In the genomic region with DNA sequence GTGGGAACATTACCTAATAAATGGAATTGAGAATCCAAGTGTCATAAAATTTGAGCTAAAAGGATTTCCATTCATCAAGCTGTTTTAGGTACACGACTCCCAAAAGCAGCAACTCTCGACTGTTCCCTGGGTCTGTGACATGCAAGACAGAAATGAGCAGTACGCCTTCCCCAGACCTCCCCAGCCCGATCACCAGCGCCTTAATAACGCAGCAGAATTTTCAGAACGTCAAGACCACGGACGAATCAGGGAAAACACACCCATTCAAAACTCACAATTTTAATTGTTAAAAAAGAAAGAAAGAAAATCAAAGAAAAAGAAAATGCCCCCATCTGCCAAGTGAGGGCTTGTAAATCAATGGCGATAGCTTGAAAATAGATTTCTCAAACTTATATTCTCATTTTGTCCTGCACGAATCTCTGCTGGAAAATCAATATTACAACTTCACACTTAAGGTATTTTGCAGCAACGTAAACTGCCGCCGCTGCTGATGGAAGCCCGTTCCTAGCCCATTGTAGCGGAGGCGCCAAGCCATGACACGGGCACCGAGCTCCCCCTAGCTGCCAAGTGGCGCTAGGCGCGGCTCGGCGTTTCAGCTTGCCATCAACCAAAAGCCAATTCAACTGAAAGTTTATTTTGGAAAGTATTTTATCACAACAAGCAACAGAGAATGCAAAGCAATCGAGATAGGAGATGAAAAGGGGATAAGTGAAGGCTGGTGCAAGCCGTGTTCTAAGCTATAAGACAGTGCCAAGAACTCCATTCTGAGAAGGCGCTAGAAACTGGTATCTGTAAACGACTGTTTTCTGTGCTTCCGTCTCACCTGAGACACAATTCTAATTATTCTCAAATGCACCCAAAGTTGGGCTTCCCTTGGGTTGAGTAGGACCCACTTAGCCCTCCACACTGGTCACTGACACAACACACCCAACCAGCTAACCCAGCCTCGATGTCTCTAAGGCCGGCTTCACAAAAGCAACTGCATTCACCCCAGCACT, we compare ENCODE assay signal across 8 cellular contexts. TPM values are rescaled to one million over a fixed set of nuclear protein-coding genes. Genes with fewer than 3 reads are reported as not detected.
A peak's percentile ranks its signal among the peaks of the same experiment; 100 is the strongest.
DNase-seq lines count a peak whose midpoint lies in the region; ATAC-seq, FAIRE-seq and TF ChIP-seq lines count a peak whose summit lies in the region.

No MANE protein-coding gene starts in this region.

- peak; percentile 55 for DNase-seq in GDM1 (lab: John Stamatoyannopoulos, UW)
- DNase-seq in HEK293T (ENCODE audit: extremely low spot score) = peak; percentile 74
- DNase-seq in NCI-H2107 (lab: John Stamatoyannopoulos, UW) = peak; percentile 90
- DNase-seq in WTC11 (ENCODE audit: low spot score) = peak; percentile 82
- peak; percentile 66 to 78 for DNase-seq in breast epithelium (ENCODE audit: low spot score in 2 of 2)
- DNase-seq in kidney = peak; percentile 92
- DNase-seq in stimulated activated CD4-positive, alpha-beta T cell treated with anti-CD3 and anti-CD28 coated beads, Interleukin-1b, Interleukin-23, amount 100 ng/mL, for 4 hours (ENCODE audit: low read depth in 2 of 2) = peak; percentile 85 to 86
- DNase-seq in foreskin melanocyte = no peak

- H3K9me3 ChIP-seq in breast epithelium (no peaks in the 10 kb centered on the region), kidney (ENCODE audit: control insufficient read depth in 1 of 2, low read length in 2 of 2) (no peaks in the 10 kb centered on the region)

- CTCF ChIA-PET in HEK293T (lab: Yijun Ruan, JAX) (interaction anchor here (0.6 to 3.3 kb wide), 10 partner anchors 9 to 316 kb away, joined by 3 to 17 read pairs (median 3); no protein-coding TSS in a partner anchor), WTC11 (lab: Charles Lee) (interaction anchor here (0.6 to 3.6 kb wide), 26 partner anchors 8 to 231 kb away, joined by 3 to 20 read pairs (median 6); no protein-coding TSS in a partner anchor)

- no peak for TF ChIP-seq POLR2A in breast epithelium (IDR thresholded peaks at IDR 0.05)

- peak overlapping the region; percentile 28; the same call in 1 of the 2 replicates for H3K27ac Mint-ChIP-seq in WTC11

- H3K4me3 ChIP-seq in breast epithelium (no peak overlapping the region), kidney (ENCODE audit: low read length in 2 of 2) (no peak overlapping the region)

- H3K27me3 ChIP-seq in breast epithelium = peaks cover 12 to 56% of the 10 kb centered on the region in 2 donors

- peak overlapping the region; percentile 57 for H3K4me3 Mint-ChIP-seq in WTC11

- no peak overlapping the region for H3K27ac ChIP-seq in breast epithelium
- H3K27ac ChIP-seq in kidney (ENCODE audit: low read depth in 2 of 2, low read length in 2 of 2) = no peak overlapping the region

- intact Hi-C loops in breast epithelium (cut with DNase I; ENCODE audit: low total_unique reads) (no loop called here), kidney (cut with DNase I) (no loop called here)

- H3K4me1 ChIP-seq in breast epithelium (peaks cover 4 to 9% of the 10 kb centered on the region in 2 donors), kidney (ENCODE audit: control insufficient read depth in 1 of 2, insufficient read depth in 1 of 2, low read depth in 1 of 2, low read length in 2 of 2) (no peaks in the 10 kb centered on the region)

- no peak overlapping the region for H3K9ac ChIP-seq in kidney (ENCODE audit: low read length in 2 of 2)

- H3K4me1 Mint-ChIP-seq in WTC11 = peaks cover 72% of the 10 kb centered on the region

- H3K9me3 Mint-ChIP-seq in WTC11 = no peaks in the 10 kb centered on the region

- ATAC-seq in WTC11 = peak; percentile 11; the same call in 1 of the 2 replicates

- no peaks in the 10 kb centered on the region; the same call in 1 of the 2 replicates for H3K27me3 Mint-ChIP-seq in WTC11 (ENCODE audit: low read depth)

- POLR2A ChIA-PET in HEK293T (lab: Yijun Ruan, JAX) (interaction anchor here (0.9 to 4.2 kb wide), 4 partner anchors 8 to 144 kb away, joined by 3 to 21 read pairs (median 5); no protein-coding TSS in a partner anchor), WTC11 (lab: Charles Lee) (no interaction called here)

- peak; percentile 94 for TF ChIP-seq CTCF in WTC11 (IDR thresholded peaks at IDR 0.05)
- peak; percentile 79 to 97 (median 92) for TF ChIP-seq CTCF in breast epithelium (IDR thresholded peaks at IDR 0.05)
- TF ChIP-seq CTCF in kidney (IDR thresholded peaks at IDR 0.05; ENCODE audit: borderline replicate concordance, extremely low read depth, insufficient read depth) = peak; percentile 98

- H3K36me3 ChIP-seq in breast epithelium = no peaks in the 10 kb centered on the region
- no peaks in the 10 kb centered on the region for H3K36me3 ChIP-seq in kidney (ENCODE audit: control insufficient read depth in 1 of 2, insufficient read depth in 2 of 2, low read length in 2 of 2)

- H3K36me3 Mint-ChIP-seq in WTC11 = no peaks in the 10 kb centered on the region

- FAIRE-seq in kidney (lab: Jason Lieb, UNC) = no peak

TF ChIP-seq in HEK293T, 16 proteins besides CTCF, POLR2A, EP300 and RAD21:
- TF ChIP-seq FOXM1 (IDR thresholded peaks at IDR 0.05; ENCODE audit: borderline replicate concordance) (no peak), LEF1 (IDR thresholded peaks at IDR 0.05; ENCODE audit: borderline replicate concordance) (no peak), NFRKB (IDR thresholded peaks at IDR 0.05) (no peak), BHLHE40 (IDR thresholded peaks at IDR 0.05; ENCODE audit: borderline replicate concordance) (no peak), FOXK2 (IDR thresholded peaks at IDR 0.05) (no peak), HDGF (IDR thresholded peaks at IDR 0.05; ENCODE audit: borderline replicate concordance) (no peak), CTBP1 (IDR thresholded peaks at IDR 0.05; ENCODE audit: borderline replicate concordance) (no peak)
TF ChIP-seq in HEK293T: peak in this region for 0.

TF ChIP-seq in WTC11, 78 proteins besides CTCF, POLR2A, EP300 and RAD21:
- TF ChIP-seq, protein P1, sequence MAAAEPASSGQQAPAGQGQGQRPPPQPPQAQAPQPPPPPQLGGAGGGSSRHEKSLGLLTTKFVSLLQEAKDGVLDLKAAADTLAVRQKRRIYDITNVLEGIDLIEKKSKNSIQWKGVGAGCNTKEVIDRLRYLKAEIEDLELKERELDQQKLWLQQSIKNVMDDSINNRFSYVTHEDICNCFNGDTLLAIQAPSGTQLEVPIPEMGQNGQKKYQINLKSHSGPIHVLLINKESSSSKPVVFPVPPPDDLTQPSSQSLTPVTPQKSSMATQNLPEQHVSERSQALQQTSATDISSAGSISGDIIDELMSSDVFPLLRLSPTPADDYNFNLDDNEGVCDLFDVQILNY (CRISPR knock-in tag; IDR thresholded peaks at IDR 0.05) = peak; percentile 44; the same call in 1 of the 2 replicates
- no peak for TF ChIP-seq ZNF671 (CRISPR knock-in tag; IDR thresholded peaks at IDR 0.05)
TF ChIP-seq in WTC11: peak in this region for 1.

RNA-seq across cellular contexts. Expression of a gene that starts 5.5 kb away (rescaled TPM):
- total RNA-seq in WTC11 (2021) = 6.7 to 9.1 TPM (median 7.2 TPM) in 3 replicates
- total RNA-seq in breast epithelium = 1 to 10 TPM in 2 of 3 donors, under 1 TPM in 1; 0.96 to 3.9 (median 2.6) TPM
- total RNA-seq in kidney = 3.3 TPM
- 0.13 TPM for polyA plus RNA-seq in kidney (ENCODE audit: insufficient read depth, low read depth, low replicate concordance)
